Comparison of ENCODE assay signal across 15 cellular contexts in genomic region chr6:143805832-143806281, GRCh38. TPM values are rescaled to one million over a fixed set of nuclear protein-coding genes. Genes with fewer than 3 reads are reported as not detected.
DNase-seq lines count a peak whose midpoint lies in the region; ATAC-seq, FAIRE-seq and TF ChIP-seq lines count a peak whose summit lies in the region.
"Had no signal": no experiment of that assay in that cellular context is flagged by ENCODE, and none has a peak within 500 bp of the region (broad histone marks: within the 10 kb centered on the region; RNA-seq: fewer than 3 reads in every experiment).

No MANE protein-coding gene starts in this region.

- no peak for TF ChIP-seq POLR2A in endothelial cell of umbilical vein (IDR thresholded peaks at IDR 0.05; ENCODE audit: low read depth, low read length)

- no peaks in the 10 kb centered on the region for H3K9me1 ChIP-seq in endothelial cell of umbilical vein (replicated peaks; ENCODE audit: control insufficient read depth, extremely low read depth, insufficient read depth, low read length)

- CTCF ChIA-PET in endothelial cell of umbilical vein (lab: Charles Lee) = interaction anchor here (1.0 to 1.3 kb wide), 3 partner anchors 26 to 231 kb away, joined by 3 to 6 read pairs (median 3); no protein-coding TSS in a partner anchor

- no peak for FAIRE-seq in endothelial cell of umbilical vein (lab: Jason Lieb, UNC)
- FAIRE-seq: A549 had no signal

- no peaks in the 10 kb centered on the region for H3K9me3 ChIP-seq in endothelial cell of umbilical vein (replicated peaks; ENCODE audit: control insufficient read depth, insufficient read depth, low read length)
- H3K9me3 ChIP-seq: A549 had no signal

- H3K36me3 Mint-ChIP-seq in activated CD4-positive, alpha-beta T cell treated with anti-CD3 and anti-CD28 coated beads, Interleukin-2, amount 10 ng/mL, durations not matched to agents 24 days and 14 days (ENCODE audit: low read depth) = peaks cover 57% of the 10 kb centered on the region
- H3K36me3 Mint-ChIP-seq in stimulated activated memory B cell treated with anti-CD40 and anti-IgM and Interleukin-4, amounts not matched to agents 10 μg/mL and 1 μg/mL and 100 μg/mL, for 72 hours = peaks cover 38% of the 10 kb centered on the region

- POLR2A ChIA-PET in endothelial cell of umbilical vein (lab: Charles Lee) = no interaction called here

- H3K4me3 Mint-ChIP-seq in activated CD4-positive, alpha-beta T cell treated with anti-CD3 and anti-CD28 coated beads, Interleukin-2, amount 10 ng/mL, durations not matched to agents 24 days and 14 days = peak overlapping the region; percentile 47
- H3K4me3 Mint-ChIP-seq in stimulated activated memory B cell treated with anti-CD40 and anti-IgM and Interleukin-4, amounts not matched to agents 10 μg/mL and 1 μg/mL and 100 μg/mL, for 72 hours = no peak overlapping the region
- H3K4me3 Mint-ChIP-seq: brain had no signal

- H3K9me3 Mint-ChIP-seq in activated CD4-positive, alpha-beta T cell treated with anti-CD3 and anti-CD28 coated beads, Interleukin-2, amount 10 ng/mL, durations not matched to agents 24 days and 14 days = peaks cover 16% of the 10 kb centered on the region
- H3K9me3 Mint-ChIP-seq in stimulated activated memory B cell treated with anti-CD40 and anti-IgM and Interleukin-4, amounts not matched to agents 10 μg/mL and 1 μg/mL and 100 μg/mL, for 72 hours = peaks cover 5% of the 10 kb centered on the region

- no peaks in the 10 kb centered on the region for H3K36me3 ChIP-seq in endothelial cell of umbilical vein (ENCODE audit: control insufficient read depth in 2 of 2, extremely low read depth in 1 of 2, insufficient read depth in 2 of 2, low read length in 2 of 2)

- no TSS peak for BruUV-seq in endothelial cell of umbilical vein (replicated peaks; lab: Mats Ljungman, UMichigan)

- DNase-seq in activated CD4-positive, alpha-beta T cell treated with anti-CD3 and anti-CD28 coated beads, Interleukin-2, amount 10 ng/mL, durations not matched to agents 24 days and 14 days = no peak
- no peak for DNase-seq in activated CD4-positive, alpha-beta T cell treated with anti-CD3 and anti-CD28 coated beads, Interleukin-2, amount 50 U/mL, for 1 hour
- DNase-seq in SKM-1 (lab: John Stamatoyannopoulos, UW; ENCODE audit: unreplicated experiment) (peak; percentile 3), endothelial cell of umbilical vein (ENCODE audit: low read depth, low spot score) (no peak), NCI-H69 (lab: John Stamatoyannopoulos, UW) (no peak), nucleus accumbens (lab: John Stamatoyannopoulos, UW) (no peak), NCI-H82 treated with DMSO at 0.1 percent for 48 hours (lab: John Stamatoyannopoulos, UW; ENCODE audit: unreplicated experiment) (no peak)
- DNase-seq: DMS79 treated with DMSO at 0.1 percent for 48 hours, foreskin keratinocyte, NCI-H524 had no signal

- peaks cover 45% of the 10 kb centered on the region for H3K4me1 ChIP-seq in endothelial cell of umbilical vein (ENCODE audit: control insufficient read depth, extremely low read depth, insufficient read depth, low read length)
- H3K4me1 ChIP-seq: foreskin keratinocyte had no signal

- H3K4me3 ChIP-seq in endothelial cell of umbilical vein (replicated peaks in 1 of 3; ENCODE audit: insufficient read depth in 1 of 3, low read depth in 1 of 3, low read length in 3 of 3) = no peak overlapping the region
- H3K4me3 ChIP-seq: A549 had no signal

- peak; percentile 41 for ATAC-seq in stimulated activated memory B cell treated with anti-CD40 and anti-IgM and Interleukin-4, amounts not matched to agents 10 μg/mL and 1 μg/mL and 100 μg/mL, for 72 hours
- ATAC-seq: A549, foreskin keratinocyte had no signal

- intact Hi-C loops in activated CD4-positive, alpha-beta T cell treated with anti-CD3 and anti-CD28 coated beads, Interleukin-2, amount 10 ng/mL, durations not matched to agents 24 days and 14 days (cut with micrococcal nuclease) = loop anchor here (1.0 to 10.0 kb wide), 11 partner anchors 37 to 861 kb away; partner anchors contain the start of genes ADAT2, HIVEP2, LTV1 and PEX3
- intact Hi-C loops in endothelial cell of umbilical vein (cut with micrococcal nuclease) = loop anchor here (1.0 kb wide), 1 partner anchor 16 kb away; no protein-coding TSS in a partner anchor

- H3K4me2 ChIP-seq in endothelial cell of umbilical vein (ENCODE audit: insufficient read depth, low read length) = peak overlapping the region; percentile 19
- H3K4me2 ChIP-seq: A549 had no signal

- no peak overlapping the region for H3K9ac ChIP-seq in endothelial cell of umbilical vein (replicated peaks; ENCODE audit: extremely low read depth, insufficient read depth, low read length)

- peak overlapping the region; percentile 59 for H3K27ac ChIP-seq in endothelial cell of umbilical vein (ENCODE audit: insufficient read depth, low read depth, low read length)
- H3K27ac ChIP-seq: A549, foreskin keratinocyte had no signal

- no peaks in the 10 kb centered on the region for H3K27me3 ChIP-seq in endothelial cell of umbilical vein (ENCODE audit: control insufficient read depth in 2 of 2, insufficient read depth in 2 of 2, low read length in 2 of 2)
- H3K27me3 ChIP-seq: foreskin keratinocyte had no signal

- TF ChIP-seq CTCF in endothelial cell of umbilical vein (IDR thresholded peaks at IDR 0.05; ENCODE audit: extremely low read depth in 1 of 2, insufficient read depth in 1 of 2, low read depth in 1 of 2, low read length in 2 of 2) = no peak

- dilution Hi-C loops in endothelial cell of umbilical vein (cut with MboI; ENCODE audit: extremely low pct_ligation_motif_present, low sequenced_read_pairs) = no loop called here

- H3K27me3 Mint-ChIP-seq in activated CD4-positive, alpha-beta T cell treated with anti-CD3 and anti-CD28 coated beads, Interleukin-2, amount 10 ng/mL, durations not matched to agents 24 days and 14 days = peaks cover 2% of the 10 kb centered on the region
- H3K27me3 Mint-ChIP-seq in stimulated activated memory B cell treated with anti-CD40 and anti-IgM and Interleukin-4, amounts not matched to agents 10 μg/mL and 1 μg/mL and 100 μg/mL, for 72 hours = no peaks in the 10 kb centered on the region
- H3K27me3 Mint-ChIP-seq: brain had no signal

- H3K79me2 ChIP-seq in endothelial cell of umbilical vein (ENCODE audit: control insufficient read depth, insufficient read depth, low read length) = no peaks in the 10 kb centered on the region

- no peaks in the 10 kb centered on the region for H4K20me1 ChIP-seq in endothelial cell of umbilical vein (replicated peaks; ENCODE audit: control insufficient read depth, extremely low read depth, insufficient read depth, low read length)

- H3K27ac Mint-ChIP-seq in activated CD4-positive, alpha-beta T cell treated with anti-CD3 and anti-CD28 coated beads, Interleukin-2, amount 10 ng/mL, durations not matched to agents 24 days and 14 days = peak overlapping the region; percentile 94
- peak overlapping the region; percentile 82 for H3K27ac Mint-ChIP-seq in stimulated activated memory B cell treated with anti-CD40 and anti-IgM and Interleukin-4, amounts not matched to agents 10 μg/mL and 1 μg/mL and 100 μg/mL, for 72 hours

- peaks cover 52% of the 10 kb centered on the region for H3K4me1 Mint-ChIP-seq in activated CD4-positive, alpha-beta T cell treated with anti-CD3 and anti-CD28 coated beads, Interleukin-2, amount 10 ng/mL, durations not matched to agents 24 days and 14 days
- H3K4me1 Mint-ChIP-seq in stimulated activated memory B cell treated with anti-CD40 and anti-IgM and Interleukin-4, amounts not matched to agents 10 μg/mL and 1 μg/mL and 100 μg/mL, for 72 hours = peaks cover 6% of the 10 kb centered on the region
- H3K4me1 Mint-ChIP-seq: brain had no signal

- no peak overlapping the region for H2AFZ ChIP-seq in endothelial cell of umbilical vein (ENCODE audit: low read depth, low read length)

TF ChIP-seq in endothelial cell of umbilical vein, 7 proteins besides CTCF, POLR2A, EP300 and RAD21:
- TF ChIP-seq POLR2AphosphoS5 (IDR thresholded peaks at IDR 0.05; ENCODE audit: insufficient read depth, low read depth, low read length) (no peak), MAX (IDR thresholded peaks at IDR 0.05; ENCODE audit: insufficient read depth, insufficient read length) (no peak), GATA2 (IDR thresholded peaks at IDR 0.05; ENCODE audit: insufficient read depth, insufficient read length, low read depth, low read length) (no peak), FOS (IDR thresholded peaks at IDR 0.05; ENCODE audit: borderline replicate concordance, insufficient read depth, low read length) (no peak)
TF ChIP-seq in endothelial cell of umbilical vein: peak in this region for 0.

RNA-seq across cellular contexts. Expression of gene LTV1, which starts 37.3 kb away (rescaled TPM):
- 61.3 and 63.8 TPM in 2 replicates for total RNA-seq in activated CD4-positive, alpha-beta T cell treated with anti-CD3 and anti-CD28 coated beads, Interleukin-2, amount 10 ng/mL, durations not matched to agents 24 days and 14 days
- 26.6 and 26.9 TPM in 2 replicates for total RNA-seq in endothelial cell of umbilical vein
- 3.0 and 5.2 TPM in 2 replicates for polyA plus RNA-seq in endothelial cell of umbilical vein
- 12.3 and 14.2 TPM in 2 replicates for polyA plus RNA-seq in endothelial cell of umbilical vein (2011; cell fraction: cytosol; rRNA removed)
- 25.6 and 39.9 TPM in 2 replicates for polyA plus RNA-seq in endothelial cell of umbilical vein (2011; cell fraction: nucleus; rRNA removed)
- polyA plus RNA-seq in endothelial cell of umbilical vein (2012) = 22.9 and 39.3 TPM in 2 replicates
- polyA minus RNA-seq in endothelial cell of umbilical vein = 5.4 and 5.5 TPM in 2 replicates
- 6.9 TPM for polyA minus RNA-seq in endothelial cell of umbilical vein (2011; cell fraction: cytosol; rRNA and poly(A)+ RNA removed)
- 7.3 and 9.7 TPM in 2 replicates for polyA minus RNA-seq in endothelial cell of umbilical vein (2011; cell fraction: nucleus; rRNA and poly(A)+ RNA removed)

RNA-seq across cellular contexts. Expression of gene ZC2HC1B, which starts 58.4 kb away (rescaled TPM):
- not detected in 2 replicates for total RNA-seq in activated CD4-positive, alpha-beta T cell treated with anti-CD3 and anti-CD28 coated beads, Interleukin-2, amount 10 ng/mL, durations not matched to agents 24 days and 14 days
- not detected in 2 replicates for total RNA-seq in endothelial cell of umbilical vein
- not detected in 2 replicates for polyA plus RNA-seq in endothelial cell of umbilical vein
- polyA plus RNA-seq in endothelial cell of umbilical vein (2011; cell fraction: cytosol; rRNA removed) = not detected in 2 replicates
- polyA plus RNA-seq in endothelial cell of umbilical vein (2011; cell fraction: nucleus; rRNA removed) = not detected in 2 replicates
- polyA plus RNA-seq in endothelial cell of umbilical vein (2012) = not detected in 2 replicates
- polyA minus RNA-seq in endothelial cell of umbilical vein = not detected in 2 replicates
- polyA minus RNA-seq in endothelial cell of umbilical vein (2011; cell fraction: cytosol; rRNA and poly(A)+ RNA removed) = not detected
- not detected in 2 replicates for polyA minus RNA-seq in endothelial cell of umbilical vein (2011; cell fraction: nucleus; rRNA and poly(A)+ RNA removed)
- total RNA-seq: foreskin keratinocyte, SK-MEL-5, temporal lobe had no signal
- polyA plus RNA-seq: A549, foreskin keratinocyte had no signal
